In the genomic region with DNA sequence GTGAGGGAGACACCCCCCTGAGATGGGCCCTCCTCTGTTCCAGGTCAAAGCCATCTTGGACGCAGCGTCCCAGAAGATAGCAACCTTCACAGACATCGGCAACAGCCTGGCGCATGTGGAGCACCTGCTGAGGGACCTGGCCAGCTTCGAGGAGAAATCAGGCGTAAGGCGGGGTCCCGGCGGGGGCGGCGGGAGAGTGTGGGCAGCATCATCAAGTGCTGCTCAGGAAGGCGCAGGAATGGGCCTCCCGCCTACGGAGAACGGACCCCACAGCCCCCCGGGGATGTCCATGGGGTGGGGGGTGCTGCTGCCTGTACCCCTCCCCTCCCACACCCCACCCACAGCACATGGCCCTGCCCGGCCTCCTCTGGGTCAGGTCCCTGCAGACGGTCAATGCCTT, we compare ENCODE assay signal across 32 cellular contexts. TPM values are rescaled to one million over a fixed set of nuclear protein-coding genes. Genes with fewer than 3 reads are reported as not detected.
"Had no signal": no experiment of that assay in that cellular context is flagged by ENCODE, and none has a peak within 500 bp of the region (broad histone marks: within the 10 kb centered on the region; RNA-seq: fewer than 3 reads in every experiment).

No MANE protein-coding gene starts in this region.

- H3K27ac Mint-ChIP-seq: activated CD4-positive, alpha-beta memory T cell treated with anti-CD3 and anti-CD28 coated beads for 36 hours; activated naive CD4-positive, alpha-beta T cell treated with anti-CD3 and anti-CD28 coated beads for 36 hours; activated naive CD8-positive, alpha-beta T cell treated with anti-CD3 and anti-CD28 coated beads for 36 hours; activated T-helper 1 cell treated with anti-CD3 and anti-CD28 coated beads, Interleukin-12 subunit alpha, Interleukin-12 subunit beta, Interleukin-2, Interleukin-4 antibody, amounts not matched to agents 30 ng/mL and 10 ng/mL and 1 ng/mL, durations not matched to agents 14 hours and 24 hours and 36 hours; natural killer cell treated with Interleukin-12 subunit alpha and Interleukin-12 subunit beta and Interleukin-15 and Interleukin-18, amount 100 ng/mL, for 72 hours; stimulated activated naive B cell treated with anti-CD40 and anti-IgM and Interleukin-4, amounts not matched to agents 10 μg/mL and 1 μg/mL and 100 μg/mL, for 72 hours; T-helper 1 cell treated with Interleukin-12 subunit alpha and Interleukin-12 subunit beta and Interleukin-4 antibody, amounts not matched to agents 30 μg/mL and 1 μg/mL, for 36 hours had no signal

- H3K4me3 Mint-ChIP-seq: activated CD4-positive, alpha-beta memory T cell treated with anti-CD3 and anti-CD28 coated beads for 36 hours; activated naive CD4-positive, alpha-beta T cell treated with anti-CD3 and anti-CD28 coated beads for 36 hours; activated naive CD8-positive, alpha-beta T cell treated with anti-CD3 and anti-CD28 coated beads for 36 hours; activated T-helper 1 cell treated with anti-CD3 and anti-CD28 coated beads, Interleukin-12 subunit alpha, Interleukin-12 subunit beta, Interleukin-2, Interleukin-4 antibody, amounts not matched to agents 30 ng/mL and 10 ng/mL and 1 ng/mL, durations not matched to agents 14 hours and 24 hours and 36 hours; natural killer cell treated with Interleukin-12 subunit alpha and Interleukin-12 subunit beta and Interleukin-15 and Interleukin-18, amount 100 ng/mL, for 72 hours; stimulated activated naive B cell treated with anti-CD40 and anti-IgM and Interleukin-4, amounts not matched to agents 10 μg/mL and 1 μg/mL and 100 μg/mL, for 72 hours; T-helper 1 cell treated with Interleukin-12 subunit alpha and Interleukin-12 subunit beta and Interleukin-4 antibody, amounts not matched to agents 30 μg/mL and 1 μg/mL, for 36 hours had no signal

- H3K27ac ChIP-seq: adrenal gland, ascending aorta, brain microvascular endothelial cell, thoracic aorta, uterus, VCaP had no signal

- H3K27me3 ChIP-seq: adrenal gland, ascending aorta, brain microvascular endothelial cell, uterus had no signal

- H3K27me3 Mint-ChIP-seq: activated CD4-positive, alpha-beta memory T cell treated with anti-CD3 and anti-CD28 coated beads for 36 hours; activated naive CD8-positive, alpha-beta T cell treated with anti-CD3 and anti-CD28 coated beads for 36 hours; natural killer cell treated with Interleukin-12 subunit alpha and Interleukin-12 subunit beta and Interleukin-15 and Interleukin-18, amount 100 ng/mL, for 72 hours; stimulated activated naive B cell treated with anti-CD40 and anti-IgM and Interleukin-4, amounts not matched to agents 10 μg/mL and 1 μg/mL and 100 μg/mL, for 72 hours had no signal

- H3K9me3 Mint-ChIP-seq: activated naive CD8-positive, alpha-beta T cell treated with anti-CD3 and anti-CD28 coated beads for 36 hours; activated T-helper 1 cell treated with anti-CD3 and anti-CD28 coated beads, Interleukin-12 subunit alpha, Interleukin-12 subunit beta, Interleukin-2, Interleukin-4 antibody, amounts not matched to agents 30 ng/mL and 10 ng/mL and 1 ng/mL, durations not matched to agents 14 hours and 24 hours and 36 hours; natural killer cell treated with Interleukin-12 subunit alpha and Interleukin-12 subunit beta and Interleukin-15 and Interleukin-18, amount 100 ng/mL, for 72 hours; T-helper 1 cell treated with Interleukin-12 subunit alpha and Interleukin-12 subunit beta and Interleukin-4 antibody, amounts not matched to agents 30 μg/mL and 1 μg/mL, for 36 hours had no signal

- H3K36me3 Mint-ChIP-seq: natural killer cell treated with Interleukin-12 subunit alpha and Interleukin-12 subunit beta and Interleukin-15 and Interleukin-18, amount 100 ng/mL, for 72 hours had no signal

- DNase-seq: activated CD4-positive, alpha-beta memory T cell treated with anti-CD3 and anti-CD28 coated beads for 36 hours; activated CD4-positive, alpha-beta T cell treated with anti-CD3 and anti-CD28 coated beads for 48 hours; activated CD8-positive, alpha-beta memory T cell treated with anti-CD3 and anti-CD28 coated beads, Interleukin-2, amount 50 U/mL, for 4 hours; activated effector memory CD4-positive, alpha-beta T cell treated with anti-CD3 and anti-CD28 coated beads, Interleukin-2, amount 50 U/mL, for 16 hours; activated naive CD4-positive, alpha-beta T cell treated with anti-CD3 and anti-CD28 coated beads for 36 hours; activated naive CD8-positive, alpha-beta T cell treated with anti-CD3 and anti-CD28 coated beads for 36 hours; activated T-cell treated with anti-CD3 and anti-CD28 coated beads, Interleukin-2, amount 50 U/mL, for 1 hour; adrenal gland; brain microvascular endothelial cell; central memory CD4-positive, alpha-beta T cell; dermis blood vessel endothelial cell; effector memory CD4-positive, alpha-beta T cell; hippocampal formation; stimulated activated CD4-positive, alpha-beta T cell treated with anti-CD3 and anti-CD28 coated beads, Interleukin-15, amount 100 ng/mL, for 24 hours; stimulated activated CD4-positive, alpha-beta T cell treated with anti-CD3 and anti-CD28 coated beads, Interleukin-2, amount 100 ng/mL, for 24 hours; stimulated activated naive B cell treated with anti-CD40 and anti-IgM and Interleukin-4, amounts not matched to agents 10 μg/mL and 1 μg/mL and 100 μg/mL, for 72 hours; SW 1271; T-helper 9 cell; trophoblast cell; uterus had no signal

- H3K4me1 Mint-ChIP-seq: activated naive CD8-positive, alpha-beta T cell treated with anti-CD3 and anti-CD28 coated beads for 36 hours; stimulated activated naive B cell treated with anti-CD40 and anti-IgM and Interleukin-4, amounts not matched to agents 10 μg/mL and 1 μg/mL and 100 μg/mL, for 72 hours had no signal

- ATAC-seq: activated CD4-positive, CD25-positive, alpha-beta regulatory T cell treated with anti-CD3 and anti-CD28 coated beads, Interleukin-2, amount 50 U/mL, for 24 hours; left lobe of liver; mucosa of descending colon; natural killer cell treated with Interleukin-12 subunit alpha and Interleukin-12 subunit beta and Interleukin-15 and Interleukin-18, amount 100 ng/mL, for 72 hours; stimulated activated naive B cell treated with anti-CD40 and anti-IgM and Interleukin-4, amounts not matched to agents 10 μg/mL and 1 μg/mL and 100 μg/mL, for 72 hours had no signal

RNA-seq across cellular contexts. Expression of a gene that starts 31.2 kb away (rescaled TPM):
- total RNA-seq: activated T-helper 1 cell treated with anti-CD3 and anti-CD28 coated beads, Interleukin-12 subunit alpha, Interleukin-12 subunit beta, Interleukin-2, Interleukin-4 antibody, amounts not matched to agents 30 ng/mL and 10 ng/mL and 1 ng/mL, durations not matched to agents 14 hours and 24 hours and 36 hours; dermis blood vessel endothelial cell; myocyte; natural killer cell treated with Interleukin-12 subunit alpha and Interleukin-12 subunit beta and Interleukin-15 and Interleukin-18, amount 100 ng/mL, for 72 hours; thoracic aorta had no signal

RNA-seq across cellular contexts. Expression of a gene that starts 48.2 kb away (rescaled TPM):
- total RNA-seq: activated CD4-positive, alpha-beta memory T cell treated with anti-CD3 and anti-CD28 coated beads for 36 hours; activated CD8-positive, alpha-beta memory T cell treated with anti-CD3 and anti-CD28 coated beads for 36 hours; activated naive CD4-positive, alpha-beta T cell treated with anti-CD3 and anti-CD28 coated beads for 36 hours; activated naive CD8-positive, alpha-beta T cell treated with anti-CD3 and anti-CD28 coated beads for 36 hours; activated T-helper 1 cell treated with anti-CD3 and anti-CD28 coated beads, Interleukin-12 subunit alpha, Interleukin-12 subunit beta, Interleukin-2, Interleukin-4 antibody, amounts not matched to agents 30 ng/mL and 10 ng/mL and 1 ng/mL, durations not matched to agents 14 hours and 24 hours and 36 hours; dermis blood vessel endothelial cell; natural killer cell treated with Interleukin-12 subunit alpha and Interleukin-12 subunit beta and Interleukin-15 and Interleukin-18, amount 100 ng/mL, for 72 hours; osteoblast had no signal
